13 cellular contexts compared by ENCODE assay signal in genomic region chr12:13195244-13195643, GRCh38. TPM values are rescaled to one million over a fixed set of nuclear protein-coding genes. Genes with fewer than 3 reads are reported as not detected.
DNase-seq lines count a peak whose midpoint lies in the region; ATAC-seq, FAIRE-seq and TF ChIP-seq lines count a peak whose summit lies in the region.
"Had no signal": no experiment of that assay in that cellular context is flagged by ENCODE, and none has a peak within 500 bp of the region (broad histone marks: within the 10 kb centered on the region; RNA-seq: fewer than 3 reads in every experiment).

No MANE protein-coding gene starts in this region.

- RAD21 ChIA-PET in HCT116 (lab: Charles Lee; ENCODE audit: low non-redundant PET in 1 of 2, low total read pairs in 2 of 2, uncharacterized antibody in 2 of 2, unreplicated experiment in 2 of 2) = interaction anchor here (0.6 to 1.6 kb wide), 2 partner anchors 11 to 95 kb away, joined by 4 read pairs; no protein-coding TSS in a partner anchor

- H3K9me3 Mint-ChIP-seq in dendritic cell treated with granulocyte-macrophage colony-stimulating factor and Interleukin-4, amounts not matched to agents 40 ng/mL and 50 ng/mL, for 4 days = no peaks in the 10 kb centered on the region
- no peaks in the 10 kb centered on the region for H3K9me3 Mint-ChIP-seq in nephron
- H3K9me3 Mint-ChIP-seq: activated T-cell treated with anti-CD3 and anti-CD28 coated beads, Interleukin-2, amount 50 U/mL, for 4 hours; CD8-positive, alpha-beta memory T cell; naive thymus-derived CD4-positive, alpha-beta T cell; stimulated activated naive CD8-positive, alpha-beta T cell treated with anti-CD3 and anti-CD28 coated beads, Interleukin-15, amount 100 ng/mL, for 72 hours had no signal

- BruUV-seq in HCT116 (replicated peaks; lab: Mats Ljungman, UMichigan) = no TSS peak

- H3K27ac ChIP-seq in ACC112 (ENCODE audit: low read depth, low read length) = peak overlapping the region; percentile 99
- H3K27ac ChIP-seq in HCT116 (ENCODE audit: low read depth, low read length) = no peak overlapping the region
- H3K27ac ChIP-seq in neuronal stem cell (replicated peaks; ENCODE audit: low read length) = no peak overlapping the region

- TF ChIP-seq RAD21 in HCT116 (IDR thresholded peaks at IDR 0.05; ENCODE audit: low read depth) = no peak

- peaks cover 61% of the 10 kb centered on the region for H3K4me1 Mint-ChIP-seq in dendritic cell treated with granulocyte-macrophage colony-stimulating factor and Interleukin-4, amounts not matched to agents 40 ng/mL and 50 ng/mL, for 4 days (ENCODE audit: low read depth)
- peaks cover 91% of the 10 kb centered on the region for H3K4me1 Mint-ChIP-seq in nephron

- FAIRE-seq in GM12892 (lab: Jason Lieb, UNC) = no peak

- DNase-seq in HCT116 (ENCODE audit: low read depth, low spot score) (no peak), neuronal stem cell (ENCODE audit: low spot score) (no peak), GM12892 (ENCODE audit: insufficient read length) (no peak), NCI-H1048 (lab: John Stamatoyannopoulos, UW) (no peak)
- DNase-seq: activated T-cell treated with anti-CD3 and anti-CD28 coated beads, Interleukin-2, amount 50 U/mL, for 4 hours; CD8-positive, alpha-beta memory T cell; naive thymus-derived CD4-positive, alpha-beta T cell; NCI-H187 treated with DMSO at 0.1 percent for 48 hours; stimulated activated naive CD8-positive, alpha-beta T cell treated with anti-CD3 and anti-CD28 coated beads, Interleukin-15, amount 100 ng/mL, for 72 hours had no signal

- H3K4me3 Mint-ChIP-seq in dendritic cell treated with granulocyte-macrophage colony-stimulating factor and Interleukin-4, amounts not matched to agents 40 ng/mL and 50 ng/mL, for 4 days = no peak overlapping the region
- peak overlapping the region in 1 of 3 experiments; percentile 51 for H3K4me3 Mint-ChIP-seq in nephron
- H3K4me3 Mint-ChIP-seq: activated T-cell treated with anti-CD3 and anti-CD28 coated beads, Interleukin-2, amount 50 U/mL, for 4 hours had no signal

- no CpG with 5 or more reads among the region's 4 CpGs for WGBS in neuronal stem cell (ENCODE audit: extremely low coverage in 2 of 2, insufficient read length in 2 of 2, insufficient replicate concordance in 1 of 2), 2 donors

- no peaks in the 10 kb centered on the region for H4K20me1 ChIP-seq in HCT116 (ENCODE audit: insufficient read depth)

- no peak overlapping the region for H3K18ac ChIP-seq in neuronal stem cell (ENCODE audit: low read length)

- CTCF ChIA-PET in HCT116 (lab: Charles Lee) = interaction anchor here (1.1 kb wide), 1 partner anchor 15 kb away, joined by 3 read pairs; no protein-coding TSS in a partner anchor

- H3K23ac ChIP-seq in neuronal stem cell (ENCODE audit: low read depth, low read length, poor library complexity) = no peak overlapping the region

- H3K9me3 ChIP-seq in HCT116 (ENCODE audit: control insufficient read depth in 1 of 2, insufficient read depth in 1 of 2, low read depth in 1 of 2, low read length in 2 of 2) (no peaks in the 10 kb centered on the region), neuronal stem cell (replicated peaks in 1 of 2; ENCODE audit: control insufficient read depth in 2 of 2, insufficient read depth in 1 of 2, low read depth in 1 of 2, low read length in 2 of 2) (peaks cover 0 to 3% of the 10 kb centered on the region in 2 donors)

- no peak overlapping the region; the same call in 1 of the 2 replicates for H3K9ac ChIP-seq in HCT116 (ENCODE audit: low read length)
- H3K9ac ChIP-seq in neuronal stem cell (ENCODE audit: low read depth, low read length, poor library complexity) = no peak overlapping the region

- TF ChIP-seq POLR2A in HCT116 (IDR thresholded peaks at IDR 0.05; ENCODE audit: borderline replicate concordance, extremely low read depth, insufficient read depth, insufficient read length) (no peak), GM12892 (IDR thresholded peaks at IDR 0.05; ENCODE audit: low read depth, low read length) (no peak)

- H3K36me3 Mint-ChIP-seq in dendritic cell treated with granulocyte-macrophage colony-stimulating factor and Interleukin-4, amounts not matched to agents 40 ng/mL and 50 ng/mL, for 4 days (ENCODE audit: low read depth) = peaks cover 14% of the 10 kb centered on the region
- no peaks in the 10 kb centered on the region for H3K36me3 Mint-ChIP-seq in nephron (ENCODE audit: low read depth)
- H3K36me3 Mint-ChIP-seq: CD8-positive, alpha-beta memory T cell; naive thymus-derived CD4-positive, alpha-beta T cell had no signal

- H3K27me3 Mint-ChIP-seq in dendritic cell treated with granulocyte-macrophage colony-stimulating factor and Interleukin-4, amounts not matched to agents 40 ng/mL and 50 ng/mL, for 4 days = peaks cover 2% of the 10 kb centered on the region
- no peaks in the 10 kb centered on the region for H3K27me3 Mint-ChIP-seq in nephron (ENCODE audit: low read depth)

- no peak overlapping the region for H4K91ac ChIP-seq in neuronal stem cell (ENCODE audit: low read depth, low read length, poor library complexity)

- no peak for TF ChIP-seq CTCF in HCT116 (IDR thresholded peaks at IDR 0.05 in 2 of 3, conservative IDR thresholded peaks at IDR 0.05 in 1 of 3; ENCODE audit: borderline replicate concordance in 1 of 3, insufficient read depth in 1 of 3, low read depth in 2 of 3, low read length in 2 of 3)
- no peak for TF ChIP-seq CTCF in nephron (IDR thresholded peaks at IDR 0.05; ENCODE audit: unreplicated experiment in 3 of 3)

- ATAC-seq in HCT116 (no peak), GM21367 (IDR thresholded peaks at IDR 0.05; ENCODE audit: unreplicated experiment) (no peak)
- ATAC-seq: activated T-cell treated with anti-CD3 and anti-CD28 coated beads, Interleukin-2, amount 50 U/mL, for 4 hours; naive thymus-derived CD4-positive, alpha-beta T cell; stimulated activated naive CD8-positive, alpha-beta T cell treated with anti-CD3 and anti-CD28 coated beads, Interleukin-15, amount 100 ng/mL, for 72 hours had no signal

- no peaks in the 10 kb centered on the region for H3K27me3 ChIP-seq in ACC112 (ENCODE audit: insufficient read depth, low read length)
- no peaks in the 10 kb centered on the region for H3K27me3 ChIP-seq in HCT116 (ENCODE audit: insufficient read depth, low read length)
- no peaks in the 10 kb centered on the region for H3K27me3 ChIP-seq in neuronal stem cell (ENCODE audit: control insufficient read depth in 3 of 3, insufficient read depth in 3 of 3, low read depth in 1 of 3, low read length in 3 of 3)

- intact Hi-C loops in HCT116 (cut with micrococcal nuclease) = no loop called here
- intact Hi-C loops in dendritic cell treated with granulocyte-macrophage colony-stimulating factor and Interleukin-4, amounts not matched to agents 40 ng/mL and 50 ng/mL, for 4 days (cut with micrococcal nuclease) = no loop called here

- no peak overlapping the region for H2BK120ac ChIP-seq in neuronal stem cell (ENCODE audit: low read depth, low read length)

- H3K4ac ChIP-seq in neuronal stem cell (ENCODE audit: low read length) = no peak overlapping the region

- H3K79me1 ChIP-seq in neuronal stem cell (ENCODE audit: low read depth, low read length) = no peaks in the 10 kb centered on the region

- H3K4me2 ChIP-seq in HCT116 (ENCODE audit: low read length) = peak overlapping the region; percentile 88
- H3K4me2 ChIP-seq in neuronal stem cell (ENCODE audit: insufficient read depth, low read length, poor library complexity, severe bottlenecking) = no peak overlapping the region

- peaks cover 44% of the 10 kb centered on the region for H3K79me2 ChIP-seq in ACC112 (ENCODE audit: control insufficient read depth, insufficient read depth, low read length, unreplicated experiment)
- H3K79me2 ChIP-seq in HCT116 (ENCODE audit: insufficient read depth, low read length) = peaks cover 36% of the 10 kb centered on the region

- no peak overlapping the region for H2BK5ac ChIP-seq in neuronal stem cell (ENCODE audit: low read length)

- H3K4me1 ChIP-seq in ACC112 (ENCODE audit: control insufficient read depth, insufficient read depth, low read length, unreplicated experiment) (peaks cover 42% of the 10 kb centered on the region), HCT116 (ENCODE audit: control insufficient read depth in 1 of 2, insufficient read depth in 2 of 2, low read length in 2 of 2) (peaks cover 33 to 59% of the 10 kb centered on the region in 2 experiments), neuronal stem cell (ENCODE audit: control insufficient read depth in 2 of 2, insufficient read depth in 1 of 2, low read depth in 1 of 2, low read length in 2 of 2) (peaks cover 17 to 46% of the 10 kb centered on the region in 2 donors)

- H3K27ac Mint-ChIP-seq in dendritic cell treated with granulocyte-macrophage colony-stimulating factor and Interleukin-4, amounts not matched to agents 40 ng/mL and 50 ng/mL, for 4 days = peak overlapping the region; percentile 86
- H3K27ac Mint-ChIP-seq in nephron = peak overlapping the region; percentile 85 to 99 (median 97)

- POLR2A ChIA-PET in HCT116 (lab: Charles Lee) = no interaction called here

- no peak overlapping the region for H3K14ac ChIP-seq in neuronal stem cell (ENCODE audit: low read length)

- H4K8ac ChIP-seq in neuronal stem cell (ENCODE audit: low read depth, low read length) = no peak overlapping the region

- H3K9me2 ChIP-seq in HCT116 (ENCODE audit: insufficient read depth) = no peaks in the 10 kb centered on the region

- no peak overlapping the region for H2AFZ ChIP-seq in ACC112 (ENCODE audit: low read length, unreplicated experiment)
- H2AFZ ChIP-seq in HCT116 (ENCODE audit: low read depth, low read length, poor library complexity, severe bottlenecking) = no peak overlapping the region
- H2AFZ ChIP-seq in neuronal stem cell (ENCODE audit: low read length) = no peak overlapping the region

- H3K4me3 ChIP-seq in ACC112 (ENCODE audit: low read depth, low read length) = peak overlapping the region; percentile 53
- H3K4me3 ChIP-seq in HCT116 (replicated peaks in 1 of 2; ENCODE audit: low read depth in 1 of 2, low read length in 2 of 2) = no peak overlapping the region
- H3K4me3 ChIP-seq in neuronal stem cell (ENCODE audit: low read length in 2 of 2) = no peak overlapping the region

- H2AK5ac ChIP-seq in neuronal stem cell (ENCODE audit: low read depth, low read length) = no peak overlapping the region

- no peaks in the 10 kb centered on the region; the same call in 1 of the 2 replicates for H3K36me3 ChIP-seq in ACC112 (ENCODE audit: insufficient read depth, low read length)
- peaks cover 0 to 11% of the 10 kb centered on the region in 2 experiments; a peak in 1 of 4 replicates for H3K36me3 ChIP-seq in HCT116 (ENCODE audit: control insufficient read depth in 1 of 2, insufficient read depth in 2 of 2, low read length in 2 of 2)
- no peaks in the 10 kb centered on the region for H3K36me3 ChIP-seq in neuronal stem cell (replicated peaks in 1 of 2; ENCODE audit: control insufficient read depth in 2 of 2, insufficient read depth in 2 of 2, low read length in 2 of 2)

- H2BK15ac ChIP-seq in neuronal stem cell (ENCODE audit: low read length) = no peak overlapping the region

- no peak overlapping the region for H2BK12ac ChIP-seq in neuronal stem cell (ENCODE audit: low read length)

TF ChIP-seq in HCT116, 20 proteins besides CTCF, POLR2A, EP300 and RAD21:
- no peak for TF ChIP-seq ZNF274 (IDR thresholded peaks at IDR 0.05; ENCODE audit: low read depth, low read length)
- TF ChIP-seq CEBPB (IDR thresholded peaks at IDR 0.05; ENCODE audit: low read depth) = no peak

RNA-seq across cellular contexts. Expression of gene EMP1, which starts 1.3 kb away (rescaled TPM):
- 110 TPM for total RNA-seq in HCT116 (2021; ENCODE audit: unreplicated experiment)
- 170 and 244 TPM in 2 replicates for polyA plus RNA-seq in HCT116 (2012)
- 1.8 TPM for polyA plus RNA-seq in neuronal stem cell (2013, experiment 1 of 2)
- 1.7 TPM for polyA plus RNA-seq in neuronal stem cell (2013, experiment 2 of 2)
- polyA plus RNA-seq in GM12892 (2012; ENCODE audit: missing spikeins) = 0.36 TPM
